ENCODE assay signal across 12 cellular contexts in the genomic region with DNA sequence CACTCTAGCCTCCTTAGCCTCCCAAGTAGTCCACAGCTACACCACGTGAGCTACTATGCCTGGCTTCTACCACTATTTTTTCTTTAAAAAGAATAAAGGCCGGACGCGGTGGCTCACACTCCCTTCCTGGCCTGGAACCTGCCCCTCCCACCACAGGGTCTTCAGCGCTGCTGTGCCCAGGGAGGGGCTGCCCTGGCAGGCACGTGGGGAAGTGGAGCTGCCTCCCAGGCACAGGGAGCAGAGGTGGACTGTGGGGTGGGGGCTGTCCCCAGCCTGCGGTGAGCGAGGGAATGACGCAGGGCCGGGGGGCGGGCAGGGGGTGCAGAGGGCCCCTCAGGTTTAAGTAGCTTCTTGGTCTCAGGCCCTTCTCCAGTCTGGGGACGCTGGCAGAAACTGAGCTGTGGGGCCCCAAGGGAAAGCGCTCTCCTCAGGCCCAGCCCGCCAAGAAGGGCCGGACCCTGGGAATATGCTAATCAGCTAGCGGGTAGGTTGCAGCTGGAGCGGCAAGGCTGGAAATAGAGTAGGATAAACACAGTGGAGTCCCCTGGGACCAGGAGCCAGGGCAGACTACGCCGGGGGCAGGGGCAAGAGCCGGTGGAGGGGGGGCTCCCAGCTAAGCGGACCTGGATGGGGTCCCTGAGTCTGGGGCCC. TPM values are rescaled to one million over a fixed set of nuclear protein-coding genes. Genes with fewer than 3 reads are reported as not detected.
DNase-seq lines count a peak whose midpoint lies in the region; ATAC-seq, FAIRE-seq and TF ChIP-seq lines count a peak whose summit lies in the region.
"Had no signal": no experiment of that assay in that cellular context is flagged by ENCODE, and none has a peak within 500 bp of the region (broad histone marks: within the 10 kb centered on the region; RNA-seq: fewer than 3 reads in every experiment).

No MANE protein-coding gene starts in this region.

- peaks cover 12% of the 10 kb centered on the region for H3K4me1 ChIP-seq in psoas muscle

- H3K27me3 ChIP-seq in psoas muscle (ENCODE audit: insufficient read depth in 3 of 3, low read length in 2 of 3) = peaks cover 0 to 2% (median 0%) of the 10 kb centered on the region in 3 donors

- H3K4me1 Mint-ChIP-seq in activated T-helper 17 cell treated with anti-CD3 and anti-CD28 coated beads, Interleukin-2, amount 50 U/mL, for 72 hours = no peaks in the 10 kb centered on the region

- H3K36me3 ChIP-seq in psoas muscle (ENCODE audit: insufficient read depth in 1 of 2, low read depth in 1 of 2) = peaks cover 0 to under 1% of the 10 kb centered on the region in 2 donors

- WGBS in psoas muscle, 3 donors = 43 to 50% (median 45%) methylated on average over 21 of the region's 21 CpGs

- TF ChIP-seq CTCF in D721Med (IDR thresholded peaks at IDR 0.05; ENCODE audit: insufficient read depth, missing control alignments) (no peak), cardiac fibroblast (IDR thresholded peaks at IDR 0.05; ENCODE audit: low read depth, low read length) (no peak), psoas muscle (IDR thresholded peaks at IDR 0.05) (no peak)

- no peak for FAIRE-seq in D721Med (lab: Jason Lieb, UNC)

- peak overlapping the region; percentile 69 for H3K27ac ChIP-seq in psoas muscle

- H3K4me3 ChIP-seq in cardiac fibroblast (replicated peaks in 1 of 2; ENCODE audit: low read depth in 2 of 2, low read length in 2 of 2) (no peak overlapping the region), psoas muscle (peak overlapping the region; percentile 22)

- peaks cover 16% of the 10 kb centered on the region for H3K36me3 Mint-ChIP-seq in activated T-helper 17 cell treated with anti-CD3 and anti-CD28 coated beads, Interleukin-2, amount 50 U/mL, for 72 hours (ENCODE audit: low read depth)

- no peak overlapping the region for H3K4me3 Mint-ChIP-seq in activated T-helper 17 cell treated with anti-CD3 and anti-CD28 coated beads, Interleukin-2, amount 50 U/mL, for 72 hours
- H3K4me3 Mint-ChIP-seq: dendritic cell treated with granulocyte-macrophage colony-stimulating factor and Interleukin-4, amounts not matched to agents 40 ng/mL and 50 ng/mL, for 4 days; immature natural killer cell had no signal

- no peak overlapping the region for H3K27ac Mint-ChIP-seq in activated T-helper 17 cell treated with anti-CD3 and anti-CD28 coated beads, Interleukin-2, amount 50 U/mL, for 72 hours

- DNase-seq in D721Med (ENCODE audit: insufficient read length, low spot score) (peak; percentile 81), cardiac fibroblast (ENCODE audit: low read depth in 2 of 2) (peak; percentile 52 to 69), left cardiac atrium (peak; percentile 81), psoas muscle (peak; percentile 54 to 80), head of caudate nucleus (no peak), NCI-H226 (no peak), DMS153 (lab: John Stamatoyannopoulos, UW) (no peak)
- DNase-seq: activated T-cell treated with anti-CD3 and anti-CD28 coated beads, Interleukin-2, amount 50 U/mL, for 48 hours; immature natural killer cell; OCI-M1 had no signal

- no peaks in the 10 kb centered on the region for H3K9me3 ChIP-seq in psoas muscle

- ATAC-seq in left cardiac atrium (peak; percentile 53 to 55), psoas muscle (peak in 2 of 4 donors; percentile 9 to 23)
- no peak for ATAC-seq in activated T-helper 17 cell treated with anti-CD3 and anti-CD28 coated beads, Interleukin-2, amount 50 U/mL, for 72 hours (replicated peaks)

- H3K9me3 Mint-ChIP-seq in activated T-helper 17 cell treated with anti-CD3 and anti-CD28 coated beads, Interleukin-2, amount 50 U/mL, for 72 hours = no peaks in the 10 kb centered on the region
- H3K9me3 Mint-ChIP-seq: dendritic cell treated with granulocyte-macrophage colony-stimulating factor and Interleukin-4, amounts not matched to agents 40 ng/mL and 50 ng/mL, for 4 days; immature natural killer cell had no signal

- intact Hi-C loops in left cardiac atrium (cut with DNase I) (no loop called here), psoas muscle (cut with DNase I) (loop anchor here in 1 of 2 donors (5.0 kb wide), 1 partner anchor 36 kb away; no protein-coding TSS in a partner anchor), head of caudate nucleus (cut with DNase I) (loop anchor here (5.0 kb wide), 1 partner anchor 41 kb away; no protein-coding TSS in a partner anchor)

- no peaks in the 10 kb centered on the region for H3K27me3 Mint-ChIP-seq in activated T-helper 17 cell treated with anti-CD3 and anti-CD28 coated beads, Interleukin-2, amount 50 U/mL, for 72 hours
- H3K27me3 Mint-ChIP-seq: dendritic cell treated with granulocyte-macrophage colony-stimulating factor and Interleukin-4, amounts not matched to agents 40 ng/mL and 50 ng/mL, for 4 days had no signal

RNA-seq across cellular contexts. Expression of a gene that starts 46.8 kb away (rescaled TPM):
- total RNA-seq in left cardiac atrium = 10 to 100 TPM; 13.2 to 15.6 TPM
- 10 to 100 TPM in 3 of 4 donors, 1 to 10 TPM in 1; 8.0 to 18.0 (median 12.4) TPM for total RNA-seq in psoas muscle
- polyA plus RNA-seq in psoas muscle = 10 to 100 TPM; 14.9 to 27.2 (median 21.6) TPM
- 10 to 100 TPM in 1 of 2 donors, 1 to 10 TPM in 1; 6.6 to 12.9 TPM for total RNA-seq in activated T-helper 17 cell treated with anti-CD3 and anti-CD28 coated beads, Interleukin-2, amount 50 U/mL, for 72 hours

Comparison
In these comparisons a context has a peak if more than half of its experiments do, and no peak if none do; other contexts are left out.
1. DNase-seq: peak in D721Med (single experiment), cardiac fibroblast (2 of 2), left cardiac atrium (single experiment) and psoas muscle (2 of 2); none in head of caudate nucleus (0 of 42), NCI-H226 (single experiment) and DMS153 (single experiment).